ENCODE assay signal across 1 cellular context in genomic region chr6:85449818-85450577, GRCh38.
TF ChIP-seq lines count a peak whose summit lies in the region.

NT5E (plus strand) TSS chr6:85450083; CDS start chr6:85450140, 57 bp downstream.

TF ChIP-seq in HepG2, 621 proteins besides CTCF, POLR2A, EP300 and RAD21 (continued from another document and continues in another):
- TF ChIP-seq ZBED4 (CRISPR knock-in tag; IDR thresholded peaks at IDR 0.05; ENCODE audit: borderline replicate concordance) (no peak), ZNF441 (CRISPR knock-in tag; IDR thresholded peaks at IDR 0.05; ENCODE audit: borderline replicate concordance) (peak; percentile 96), YEATS2 (CRISPR knock-in tag; IDR thresholded peaks at IDR 0.05; ENCODE audit: borderline replicate concordance) (no peak), PAWR (CRISPR knock-in tag; IDR thresholded peaks at IDR 0.05; ENCODE audit: borderline replicate concordance) (no peak), PHB2 (IDR thresholded peaks at IDR 0.05; ENCODE audit: partially characterized antibody) (no peak), ZNF704 (CRISPR knock-in tag; IDR thresholded peaks at IDR 0.05; ENCODE audit: borderline replicate concordance) (peak; percentile 91), WIZ (CRISPR knock-in tag; IDR thresholded peaks at IDR 0.05) (0 out of 2 replicates have a peak, but pooled peaks have one; percentile 56), FOXM1 (CRISPR knock-in tag; IDR thresholded peaks at IDR 0.05) (no peak), PHF5A (CRISPR knock-in tag; IDR thresholded peaks at IDR 0.05; ENCODE audit: low read depth, unreplicated experiment) (no peak), ZNF367 (CRISPR knock-in tag; IDR thresholded peaks at IDR 0.05; ENCODE audit: borderline replicate concordance) (no peak), CC2D1A (CRISPR knock-in tag; IDR thresholded peaks at IDR 0.05) (no peak), GABPB1 (CRISPR knock-in tag; IDR thresholded peaks at IDR 0.05) (peak; percentile 71), ZNF432 (CRISPR knock-in tag; IDR thresholded peaks at IDR 0.05; ENCODE audit: borderline replicate concordance) (no peak), MED13 (CRISPR knock-in tag; IDR thresholded peaks at IDR 0.05) (no peak), KMT2A (CRISPR knock-in tag; IDR thresholded peaks at IDR 0.05) (peak; percentile 65; the same call in 1 of the 2 replicates), ZNF230 (CRISPR knock-in tag; IDR thresholded peaks at IDR 0.05) (no peak; the same call in 1 of the 2 replicates), ZNF75D (CRISPR knock-in tag; IDR thresholded peaks at IDR 0.05; ENCODE audit: borderline replicate concordance) (no peak), NPAS2 (CRISPR knock-in tag; IDR thresholded peaks at IDR 0.05; ENCODE audit: borderline replicate concordance) (no peak), CBFB (CRISPR knock-in tag; IDR thresholded peaks at IDR 0.05) (0 out of 2 replicates have a peak, but pooled peaks have one; percentile 15), RERE (CRISPR knock-in tag; IDR thresholded peaks at IDR 0.05; ENCODE audit: low read depth) (no peak), PRPF4 (IDR thresholded peaks at IDR 0.05; ENCODE audit: low read depth, low read length, poor library complexity, severe bottlenecking) (no peak), ZNF761 (CRISPR knock-in tag; conservative IDR thresholded peaks at IDR 0.05) (peak; percentile 66; the same call in 1 of the 2 replicates), GLI4 (CRISPR knock-in tag; IDR thresholded peaks at IDR 0.05; ENCODE audit: borderline replicate concordance) (0 out of 2 replicates have a peak, but pooled peaks have one; percentile 31), KMT2B (CRISPR knock-in tag; IDR thresholded peaks at IDR 0.05) (no peak; the same call in 1 of the 2 replicates), RNF219 (CRISPR knock-in tag; IDR thresholded peaks at IDR 0.05) (no peak), ZNF782 (CRISPR knock-in tag; IDR thresholded peaks at IDR 0.05; ENCODE audit: borderline replicate concordance) (no peak), ZNF720 (CRISPR knock-in tag; IDR thresholded peaks at IDR 0.05) (no peak), ZNF292 (CRISPR knock-in tag; IDR thresholded peaks at IDR 0.05; ENCODE audit: borderline replicate concordance, low read depth) (peak; percentile 61; the same call in 1 of the 2 replicates), YEATS4 (CRISPR knock-in tag; IDR thresholded peaks at IDR 0.05; ENCODE audit: borderline replicate concordance) (peak; percentile 78; the same call in 1 of the 2 replicates), FLYWCH1 (CRISPR knock-in tag; IDR thresholded peaks at IDR 0.05) (peak; percentile 71; the same call in 1 of the 2 replicates), SRSF9 (IDR thresholded peaks at IDR 0.05; ENCODE audit: borderline replicate concordance, insufficient read depth, low read depth, low read length, poor library complexity, severe bottlenecking) (no peak), ZNF768 (CRISPR knock-in tag; IDR thresholded peaks at IDR 0.05) (peak; percentile 65), ZNF451 (CRISPR knock-in tag; IDR thresholded peaks at IDR 0.05) (0 out of 2 replicates have a peak, but pooled peaks have one; percentile 54), ZNF775 (CRISPR knock-in tag; IDR thresholded peaks at IDR 0.05; ENCODE audit: borderline replicate concordance) (no peak), NR3C1 (CRISPR knock-in tag; IDR thresholded peaks at IDR 0.05) (no peak)
- TF ChIP-seq, protein P1, sequence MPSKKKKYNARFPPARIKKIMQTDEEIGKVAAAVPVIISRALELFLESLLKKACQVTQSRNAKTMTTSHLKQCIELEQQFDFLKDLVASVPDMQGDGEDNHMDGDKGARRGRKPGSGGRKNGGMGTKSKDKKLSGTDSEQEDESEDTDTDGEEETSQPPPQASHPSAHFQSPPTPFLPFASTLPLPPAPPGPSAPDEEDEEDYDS (CRISPR knock-in tag; IDR thresholded peaks at IDR 0.05) = peak; percentile 54
- TF ChIP-seq, protein P2, sequence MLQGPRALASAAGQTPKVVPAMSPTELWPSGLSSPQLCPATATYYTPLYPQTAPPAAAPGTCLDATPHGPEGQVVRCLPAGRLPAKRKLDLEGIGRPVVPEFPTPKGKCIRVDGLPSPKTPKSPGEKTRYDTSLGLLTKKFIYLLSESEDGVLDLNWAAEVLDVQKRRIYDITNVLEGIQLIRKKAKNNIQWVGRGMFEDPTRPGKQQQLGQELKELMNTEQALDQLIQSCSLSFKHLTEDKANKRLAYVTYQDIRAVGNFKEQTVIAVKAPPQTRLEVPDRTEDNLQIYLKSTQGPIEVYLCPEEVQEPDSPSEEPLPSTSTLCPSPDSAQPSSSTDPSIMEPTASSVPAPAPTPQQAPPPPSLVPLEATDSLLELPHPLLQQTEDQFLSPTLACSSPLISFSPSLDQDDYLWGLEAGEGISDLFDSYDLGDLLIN (CRISPR knock-in tag; IDR thresholded peaks at IDR 0.05; ENCODE audit: borderline replicate concordance) = no peak
- TF ChIP-seq, protein P3, sequence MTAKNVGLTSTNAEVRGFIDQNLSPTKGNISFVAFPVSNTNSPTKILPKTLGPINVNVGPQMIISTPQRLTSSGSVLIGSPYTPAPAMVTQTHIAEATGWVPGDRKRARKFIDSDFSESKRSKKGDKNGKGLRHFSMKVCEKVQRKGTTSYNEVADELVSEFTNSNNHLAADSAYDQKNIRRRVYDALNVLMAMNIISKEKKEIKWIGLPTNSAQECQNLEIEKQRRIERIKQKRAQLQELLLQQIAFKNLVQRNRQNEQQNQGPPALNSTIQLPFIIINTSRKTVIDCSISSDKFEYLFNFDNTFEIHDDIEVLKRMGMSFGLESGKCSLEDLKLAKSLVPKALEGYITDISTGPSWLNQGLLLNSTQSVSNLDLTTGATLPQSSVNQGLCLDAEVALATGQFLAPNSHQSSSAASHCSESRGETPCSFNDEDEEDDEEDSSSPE (CRISPR knock-in tag; IDR thresholded peaks at IDR 0.05) = peak; percentile 52
- TF ChIP-seq, protein P4, sequence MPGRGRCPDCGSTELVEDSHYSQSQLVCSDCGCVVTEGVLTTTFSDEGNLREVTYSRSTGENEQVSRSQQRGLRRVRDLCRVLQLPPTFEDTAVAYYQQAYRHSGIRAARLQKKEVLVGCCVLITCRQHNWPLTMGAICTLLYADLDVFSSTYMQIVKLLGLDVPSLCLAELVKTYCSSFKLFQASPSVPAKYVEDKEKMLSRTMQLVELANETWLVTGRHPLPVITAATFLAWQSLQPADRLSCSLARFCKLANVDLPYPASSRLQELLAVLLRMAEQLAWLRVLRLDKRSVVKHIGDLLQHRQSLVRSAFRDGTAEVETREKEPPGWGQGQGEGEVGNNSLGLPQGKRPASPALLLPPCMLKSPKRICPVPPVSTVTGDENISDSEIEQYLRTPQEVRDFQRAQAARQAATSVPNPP (CRISPR knock-in tag; IDR thresholded peaks at IDR 0.05) = no peak
